ENCODE assay signal across 8 cellular contexts in the genomic region with DNA sequence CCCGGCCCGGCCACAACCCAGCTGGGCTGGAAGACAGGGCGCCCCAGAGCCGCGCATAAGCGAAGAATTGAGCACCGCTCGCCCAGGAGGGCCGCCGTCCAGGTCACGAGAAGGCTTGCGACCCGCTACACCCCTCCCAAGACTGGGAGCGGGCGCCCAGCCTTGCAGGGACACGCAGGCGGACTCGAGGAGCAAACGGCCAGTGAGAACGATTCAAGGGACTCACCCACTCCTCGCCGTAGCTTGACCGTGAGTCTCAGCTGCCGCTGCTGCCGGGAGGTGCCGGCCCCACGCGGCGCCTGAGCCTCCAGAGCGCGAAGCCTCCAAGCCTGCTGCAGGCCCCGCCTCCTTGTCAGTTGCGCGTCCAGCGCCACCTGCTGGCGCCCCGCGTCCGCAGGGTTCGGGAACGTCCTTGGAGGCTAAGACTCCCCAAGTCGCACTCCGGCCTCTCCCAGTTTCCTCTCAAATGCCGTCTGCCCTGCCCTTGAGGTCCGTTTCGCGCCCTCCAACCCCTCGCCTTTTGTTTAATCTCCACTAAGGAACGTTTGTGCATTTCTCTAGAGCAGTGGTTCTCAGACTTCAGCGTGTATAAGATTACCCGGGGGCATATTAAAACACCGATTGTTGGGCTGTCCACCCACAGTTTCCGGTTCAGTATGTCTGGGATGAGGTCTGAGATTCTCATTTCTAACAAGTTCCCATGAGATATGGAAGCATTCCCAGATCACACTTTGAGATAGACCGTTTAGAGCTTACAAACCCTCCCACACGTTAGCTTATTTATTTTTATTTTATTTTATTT. TPM values are rescaled to one million over a fixed set of nuclear protein-coding genes. Genes with fewer than 3 reads are reported as not detected.
A peak's percentile ranks its signal among the peaks of the same experiment; 100 is the strongest.
DNase-seq lines count a peak whose midpoint lies in the region; ATAC-seq and TF ChIP-seq lines count a peak whose summit lies in the region.
"Not testable (repeated sequence)": the region's sequence is repeated elsewhere in the genome, so short reads cannot be mapped to it uniquely, and the experiment has no call there.

A gene (minus strand): TSS at position 301 of the 802 bp plus-strand sequence. CDS start 5,333 bp downstream, outside the sequence.

- TF ChIP-seq CTCF in liver (IDR thresholded peaks at IDR 0.05; ENCODE audit: low read depth, low read length, missing input control), result peak; percentile 65

- H3K36me3 ChIP-seq in effector memory CD4-positive, alpha-beta T cell (ENCODE audit: control insufficient read depth, insufficient read depth, low read length); liver (ENCODE audit: control insufficient read depth in 4 of 4, insufficient read depth in 3 of 4, low read depth in 1 of 4, low read length in 3 of 4): not testable (repeated sequence)

- peak; percentile 47 to 75 for TF ChIP-seq RAD21 in liver (IDR thresholded peaks at IDR 0.05)

- peak; percentile 95 for ATAC-seq in HG03196 (IDR thresholded peaks at IDR 0.05; ENCODE audit: unreplicated experiment)

- WGBS in liver, result 14% methylated on average over 55 of the region's 55 CpGs

- H3K27ac ChIP-seq in effector memory CD4-positive, alpha-beta T cell (ENCODE audit: insufficient read depth, low read length, poor library complexity, severe bottlenecking); liver (ENCODE audit: low read depth in 1 of 2, low read length in 2 of 2): not testable (repeated sequence)

- H3K27me3 ChIP-seq in effector memory CD4-positive, alpha-beta T cell (replicated peaks; ENCODE audit: control insufficient read depth, insufficient read depth, low read length, poor library complexity, severe bottlenecking); liver (ENCODE audit: control insufficient read depth in 4 of 4, insufficient read depth in 4 of 4, low read length in 3 of 4): not testable (repeated sequence)

- H3K9me3 ChIP-seq in effector memory CD4-positive, alpha-beta T cell (ENCODE audit: control insufficient read depth, low read length); liver (ENCODE audit: control insufficient read depth in 4 of 4, low read length in 3 of 4): not testable (repeated sequence)

- peak; percentile 87 for DNase-seq in Ammon's horn (ENCODE audit: low spot score)
- DNase-seq in GM19240 (ENCODE audit: insufficient read length, low spot score), result peak; percentile 47
- DNase-seq in NCI-H526 (lab: John Stamatoyannopoulos, UW), result peak; percentile 85 to 94
- DNase-seq in activated CD8-positive, alpha-beta memory T cell treated with anti-CD3 and anti-CD28 coated beads for 4 hours (ENCODE audit: low read depth in 2 of 2), result peak; percentile 62 to 64
- peak; percentile 50 to 67 (median 55) for DNase-seq in effector memory CD4-positive, alpha-beta T cell
- peak; percentile 89 to 93 for DNase-seq in stimulated activated CD4-positive, alpha-beta T cell treated with anti-CD3 and anti-CD28 coated beads, Interleukin-2, amount 100 ng/mL, for 24 hours

- H3K4me3 ChIP-seq in effector memory CD4-positive, alpha-beta T cell (ENCODE audit: insufficient read depth, low read depth, low read length, poor library complexity, severe bottlenecking), result peak within 1 kb of the TSS; percentile 25
- not testable (repeated sequence) for H3K4me3 ChIP-seq in liver (ENCODE audit: low read depth in 1 of 3, low read length in 3 of 3)

- H3K4me1 ChIP-seq in effector memory CD4-positive, alpha-beta T cell (ENCODE audit: control insufficient read depth, insufficient read depth, low read length, poor library complexity, severe bottlenecking); liver (ENCODE audit: control insufficient read depth in 4 of 4, insufficient read depth in 4 of 4, low read length in 3 of 4): not testable (repeated sequence)

- H3K9ac ChIP-seq in liver (ENCODE audit: low read depth in 1 of 2, low read length in 2 of 2), result not testable (repeated sequence)

RNA-seq across cellular contexts. Expression of the gene that starts here (rescaled TPM):
- total RNA-seq in liver, result under 1 TPM; 0.08 to 0.28 TPM
- under 1 TPM in 1 of 2 donors, not detected in 1; 0.06 TPM for polyA plus RNA-seq in liver
